In genomic region chr6:44237021-44237812, GRCh38 we compare ENCODE assay signal across 8 cellular contexts. TPM values are rescaled to one million over a fixed set of nuclear protein-coding genes. Genes with fewer than 3 reads are reported as not detected.
DNase-seq lines count a peak whose midpoint lies in the region; TF ChIP-seq lines count a peak whose summit lies in the region.

No MANE protein-coding gene starts in this region.

- DNase-seq in ELR (ENCODE audit: low read depth) (peak; percentile 99), HFF-Myc (ENCODE audit: extremely low read depth, low read depth) (peak; percentile 91), NCI-H1092 treated with DMSO at 0.1 percent for 48 hours (lab: John Stamatoyannopoulos, UW) (peak; percentile 82), SKM-1 (lab: John Stamatoyannopoulos, UW; ENCODE audit: unreplicated experiment) (peak; percentile 45), adrenal gland (peak; percentile 95 to 99 (median 99)), cardiac septum (ENCODE audit: low spot score) (peak; percentile 93), ovary (peak; percentile 84 to 92 (median 86)), vagina (ENCODE audit: extremely low spot score in 2 of 2) (peak in 1 of 2 donors; percentile 98)

- no peak for TF ChIP-seq CTCF in HFF-Myc (IDR thresholded peaks at IDR 0.05; ENCODE audit: low read depth, low read length, missing control alignments)
- peak in 1 of 6 experiments; percentile 1 for TF ChIP-seq CTCF in adrenal gland (IDR thresholded peaks at IDR 0.05)
- no peak for TF ChIP-seq CTCF in ovary (IDR thresholded peaks at IDR 0.05)
- no peak for TF ChIP-seq CTCF in vagina (IDR thresholded peaks at IDR 0.05)

- WGBS in adrenal gland, 4 donors, result 17 to 22% (median 20%) methylated on average over 19 to 22 of the region's 22 CpGs
- WGBS in ovary, 3 donors, result 34 to 38% (median 37%) methylated on average over 22 of the region's 22 CpGs

- H3K27me3 ChIP-seq in adrenal gland (no peaks in the 10 kb centered on the region), ovary (no peaks in the 10 kb centered on the region), vagina (no peaks in the 10 kb centered on the region)

- H3K4me3 ChIP-seq in HFF-Myc (replicated peaks; ENCODE audit: low read depth, low read length), result peak overlapping the region; percentile 45
- peak overlapping the region in 3 of 4 donors; percentile 41 to 72 (median 61) for H3K4me3 ChIP-seq in adrenal gland
- H3K4me3 ChIP-seq in ovary, result peak overlapping the region; percentile 53
- H3K4me3 ChIP-seq in vagina, result peak overlapping the region; percentile 50 to 72

- peaks cover 0 to 11% of the 10 kb centered on the region in 2 donors for H3K36me3 ChIP-seq in adrenal gland (replicated peaks in 1 of 2)
- no peaks in the 10 kb centered on the region for H3K36me3 ChIP-seq in ovary
- peaks cover 0 to 8% of the 10 kb centered on the region in 2 donors for H3K36me3 ChIP-seq in vagina

- H3K27ac ChIP-seq in adrenal gland, result peak overlapping the region; percentile 93 to 98 (median 97)
- peak overlapping the region; percentile 40 to 89 for H3K27ac ChIP-seq in ovary
- peak overlapping the region; percentile 99 for H3K27ac ChIP-seq in vagina

- intact Hi-C loops in adrenal gland (cut with DNase I), result loop anchor here (2.0 to 10.0 kb wide), 3 partner anchors 64 to 142 kb away; no protein-coding TSS in a partner anchor
- intact Hi-C loops in cardiac septum (cut with DNase I), result loop anchor here (5.0 kb wide), 1 partner anchor 135 kb away; no protein-coding TSS in a partner anchor
- intact Hi-C loops in ovary (cut with DNase I), result loop anchor here (2.0 to 5.0 kb wide), 3 partner anchors 14 to 135 kb away; partner anchors contain the start of gene SLC29A1 (in 1 of the 4)
- intact Hi-C loops in vagina (cut with DNase I), result no loop called here

- TF ChIP-seq EP300 in ovary (IDR thresholded peaks at IDR 0.05), result no peak

- H3K4me1 ChIP-seq in adrenal gland (replicated peaks in 1 of 2) (peaks cover 27 to 35% of the 10 kb centered on the region in 2 donors), ovary (ENCODE audit: insufficient read depth) (peaks cover 10% of the 10 kb centered on the region), vagina (peaks cover 40% of the 10 kb centered on the region)

- H3K9me3 ChIP-seq in adrenal gland (replicated peaks in 1 of 3) (no peaks in the 10 kb centered on the region), ovary (no peaks in the 10 kb centered on the region), vagina (no peaks in the 10 kb centered on the region)

- peak in 1 of 2 donors; percentile 82 for TF ChIP-seq POLR2A in adrenal gland (IDR thresholded peaks at IDR 0.05)
- TF ChIP-seq POLR2A in ovary (IDR thresholded peaks at IDR 0.05), result no peak
- no peak for TF ChIP-seq POLR2A in vagina (IDR thresholded peaks at IDR 0.05)

RNA-seq across cellular contexts. Expression of gene HSP90AB1, which starts 9.7 kb away (rescaled TPM):
- total RNA-seq in adrenal gland, result 1,000 to 10,000 TPM in 3 of 8 donors, 100 to 1,000 TPM in 5; 692 to 1,293 (median 857) TPM
- polyA plus RNA-seq in adrenal gland, result 1,000 to 10,000 TPM in 1 of 3 donors, 100 to 1,000 TPM in 2; 275 to 2,249 (median 420) TPM
- 873 TPM for total RNA-seq in cardiac septum
- 1,000 to 10,000 TPM in 6 of 7 donors, 100 to 1,000 TPM in 1; 820 to 1,796 (median 1,051) TPM for total RNA-seq in ovary
- 1,000 to 10,000 TPM in 1 of 2 donors, 100 to 1,000 TPM in 1; 972 to 1,905 TPM for polyA plus RNA-seq in ovary
- total RNA-seq in vagina, result 463 TPM

RNA-seq across cellular contexts. Expression of gene SLC29A1, which starts 13.8 kb away (rescaled TPM):
- total RNA-seq in adrenal gland (100 to 1,000 TPM; 104 to 356 (median 186) TPM), cardiac septum (105 TPM), ovary (10 to 100 TPM; 11.2 to 35.4 (median 30.2) TPM), vagina (51.1 TPM)
- polyA plus RNA-seq in adrenal gland (100 to 1,000 TPM in 2 of 3 donors, 10 to 100 TPM in 1; 51.9 to 113 (median 108) TPM), ovary (10 to 100 TPM; 24.8 to 54.0 TPM)

RNA-seq across cellular contexts. Expression of gene SLC35B2, which starts 20.1 kb away (rescaled TPM):
- total RNA-seq in adrenal gland, result 10 to 100 TPM; 48.5 to 79.8 (median 63.5) TPM
- 10 to 100 TPM; 12.7 to 37.5 (median 19.3) TPM for polyA plus RNA-seq in adrenal gland
- total RNA-seq in cardiac septum, result 23.2 TPM
- 10 to 100 TPM; 19.7 to 41.0 (median 29.7) TPM for total RNA-seq in ovary
- polyA plus RNA-seq in ovary, result 10 to 100 TPM; 21.0 to 23.9 TPM
- 19.6 TPM for total RNA-seq in vagina

RNA-seq across cellular contexts. Expression of gene MYMX, which starts 20.5 kb away (rescaled TPM):
- total RNA-seq in adrenal gland (under 1 TPM in 1 of 8 donors, not detected in 7; 0.39 TPM), cardiac septum (0.30 TPM), ovary (under 1 TPM in 2 of 7 donors, not detected in 5; 0.43 to 0.50 TPM), vagina (not detected)
- polyA plus RNA-seq in adrenal gland (under 1 TPM in 1 of 3 donors, not detected in 2; 0.94 TPM), ovary (under 1 TPM; 0.40 to 0.42 TPM)

RNA-seq across cellular contexts. Expression of gene NFKBIE, which starts 28.1 kb away (rescaled TPM):
- total RNA-seq in adrenal gland (10 to 100 TPM in 5 of 8 donors, 1 to 10 TPM in 3; 4.8 to 31.2 (median 10.5) TPM), cardiac septum (4.7 TPM), ovary (10 to 100 TPM in 2 of 7 donors, 1 to 10 TPM in 5; 2.8 to 93.6 (median 4.9) TPM), vagina (17.2 TPM)
- polyA plus RNA-seq in adrenal gland (10 to 100 TPM in 2 of 3 donors, 1 to 10 TPM in 1; 5.8 to 17.0 (median 10.5) TPM), ovary (1 to 10 TPM; 2.7 to 6.8 TPM)
